ENCODE assay signal across 17 cellular contexts in the genomic region with DNA sequence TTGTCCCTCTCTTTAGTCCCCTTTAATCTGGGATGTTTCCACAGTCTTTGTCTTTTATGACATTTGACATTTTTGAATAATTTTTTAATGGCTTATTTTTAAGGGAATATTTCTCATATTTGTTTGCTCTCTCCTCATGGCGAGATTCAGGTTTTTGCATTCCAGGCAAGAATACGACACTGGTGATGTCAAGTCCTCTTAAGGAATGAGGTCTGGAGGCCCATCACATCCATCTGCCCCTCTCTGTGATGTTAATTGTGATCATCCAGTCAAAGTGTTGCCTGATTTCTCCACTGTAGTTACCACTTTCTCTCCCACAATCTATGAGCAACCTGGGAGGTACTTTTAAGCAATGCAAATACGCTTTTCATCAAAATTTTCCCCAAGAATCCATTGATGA.
DNase-seq lines count a peak whose midpoint lies in the region; ATAC-seq, FAIRE-seq and TF ChIP-seq lines count a peak whose summit lies in the region.
"Had no signal": no experiment of that assay in that cellular context is flagged by ENCODE, and none has a peak within 500 bp of the region (broad histone marks: within the 10 kb centered on the region; RNA-seq: fewer than 3 reads in every experiment).

No MANE protein-coding gene starts in this region.

- CTCF ChIA-PET in H1 (lab: Charles Lee; ENCODE audit: partially characterized antibody), result interaction anchor here (1.8 kb wide), 1 partner anchor 33 kb away, joined by 6 read pairs; no protein-coding TSS in a partner anchor

- H3K56ac ChIP-seq in H1 (replicated peaks; ENCODE audit: insufficient read length, low read depth, low read length), result no peak overlapping the region

- ATAC-seq in GM21717 (IDR thresholded peaks at IDR 0.05; ENCODE audit: unreplicated experiment), result no peak
- ATAC-seq: HCT116 had no signal

- H4K91ac ChIP-seq in H1 (replicated peaks; ENCODE audit: insufficient read length, low read length), result no peak overlapping the region

- no peak overlapping the region for H3K4ac ChIP-seq in H1 (replicated peaks; ENCODE audit: insufficient read length, low read depth, low read length)

- H2AK5ac ChIP-seq in H1 (ENCODE audit: low read depth, low read length), result no peak overlapping the region

- no peaks in the 10 kb centered on the region for H3K27me3 ChIP-seq in H7 (ENCODE audit: control insufficient read depth, insufficient read depth, low read length)
- H3K27me3 ChIP-seq in H1 (replicated peaks in 1 of 4; ENCODE audit: control insufficient read depth in 3 of 4, extremely low read depth in 1 of 4, insufficient read depth in 3 of 4, low read length in 3 of 4), result no peaks in the 10 kb centered on the region
- H3K27me3 ChIP-seq in ovary, result no peaks in the 10 kb centered on the region
- H3K27me3 ChIP-seq: BLaER1 had no signal

- no peak overlapping the region for H3K23ac ChIP-seq in H1 (ENCODE audit: insufficient read length)

- no peak for TF ChIP-seq POLR2A in H1 (IDR thresholded peaks at IDR 0.05; ENCODE audit: control extremely low read depth in 1 of 2, low read depth in 2 of 2, low read length in 2 of 2)
- TF ChIP-seq POLR2A in ovary (IDR thresholded peaks at IDR 0.05), result no peak

- H3K36me3 ChIP-seq in H7 (replicated peaks; ENCODE audit: control insufficient read depth, insufficient read depth, low read length), result no peaks in the 10 kb centered on the region
- H3K36me3 ChIP-seq in H1 (ENCODE audit: control insufficient read depth in 2 of 4, insufficient read depth in 4 of 4, low read length in 3 of 4), result no peaks in the 10 kb centered on the region
- no peaks in the 10 kb centered on the region for H3K36me3 ChIP-seq in ovary
- H3K36me3 ChIP-seq: BLaER1 had no signal

- intact Hi-C loops in ovary (cut with DNase I), result no loop called here

- H3K18ac ChIP-seq in H1 (ENCODE audit: extremely low read depth, low read length), result no peak overlapping the region

- no peak for TF ChIP-seq RAD21 in H1 (IDR thresholded peaks at IDR 0.05 in 1 of 2, conservative IDR thresholded peaks at IDR 0.05 in 1 of 2; ENCODE audit: low read depth in 2 of 2, low read length in 2 of 2)

- no peak overlapping the region for H4K5ac ChIP-seq in H1 (ENCODE audit: insufficient read length, low read depth, low read length)

- peak; percentile 22 for DNase-seq in H7
- DNase-seq in H1 (ENCODE audit: low read depth in 1 of 2, low spot score in 2 of 2), result no peak
- DNase-seq in iPS-NIHi7 (ENCODE audit: extremely low spot score), result peak; percentile 16
- DNase-seq in stimulated activated CD8-positive, alpha-beta memory T cell treated with anti-CD3 and anti-CD28 coated beads, Interleukin-4, amount 100 ng/mL, for 48 hours, result no peak
- no peak for DNase-seq in kidney tubule cell (ENCODE audit: low spot score)
- DNase-seq in ovary, result no peak
- DNase-seq: 8988T; CD4-positive, alpha-beta memory T cell; DMS153; DMS79; GF-D8; HFFc6 had no signal

- FAIRE-seq in H1 (lab: Jason Lieb, UNC), result peak; percentile 84
- FAIRE-seq: H54 had no signal

- H3K4me3 ChIP-seq in H7 (ENCODE audit: insufficient read depth, low read depth, low read length) (no peak overlapping the region), H1 (ENCODE audit: extremely low read depth in 1 of 4, insufficient read depth in 2 of 4, low read depth in 3 of 4, low read length in 4 of 4) (no peak overlapping the region), ovary (no peak overlapping the region)
- H3K4me3 ChIP-seq: BLaER1 had no signal

- no peak overlapping the region for H4K8ac ChIP-seq in H1 (ENCODE audit: extremely low read depth, insufficient read depth, low read length)

- no peak for TF ChIP-seq CTCF in H1 (IDR thresholded peaks at IDR 0.05; ENCODE audit: control extremely low read depth in 1 of 3, insufficient read depth in 1 of 3, low read depth in 1 of 3, low read length in 3 of 3)
- TF ChIP-seq CTCF in ovary (IDR thresholded peaks at IDR 0.05), result no peak

- H2BK20ac ChIP-seq in H1 (ENCODE audit: low read length), result no peak overlapping the region

- no peaks in the 10 kb centered on the region for H4K20me1 ChIP-seq in H1 (replicated peaks in 1 of 2; ENCODE audit: control insufficient read depth in 1 of 2, insufficient read depth in 2 of 2, low read length in 2 of 2)
- H4K20me1 ChIP-seq: BLaER1 had no signal

- H3K4me2 ChIP-seq in H1 (ENCODE audit: insufficient read depth in 1 of 2, low read depth in 2 of 2, low read length in 2 of 2), result no peak overlapping the region
- H3K4me2 ChIP-seq: BLaER1 had no signal

- H3K4me1 ChIP-seq in H1 (replicated peaks in 1 of 4; ENCODE audit: control insufficient read depth in 3 of 4, insufficient read depth in 4 of 4, low read length in 3 of 4), result peaks cover 0 to 3% (median 0%) of the 10 kb centered on the region in 4 experiments; a peak in 1 of 7 replicates
- no peaks in the 10 kb centered on the region for H3K4me1 ChIP-seq in ovary (ENCODE audit: insufficient read depth)

- H3K79me1 ChIP-seq in H1 (ENCODE audit: low read depth, low read length), result no peaks in the 10 kb centered on the region

- WGBS in H1 (ENCODE audit: extremely low coverage in 1 of 2, insufficient coverage in 1 of 2, insufficient read length in 1 of 2, insufficient replicate concordance in 2 of 2, low coverage in 1 of 2, low lambda C conversion rate in 2 of 2, missing lambda C conversion rate in 1 of 2), 2 experiments, result 83% methylated on average over 3 of the region's 3 CpGs; no CpG with 5 or more reads in 1 of the 2 experiments
- WGBS in ovary, 3 donors, result 94 to 96% (median 95%) methylated on average over 3 of the region's 3 CpGs

- H3K23me2 ChIP-seq in H1 (ENCODE audit: low read depth, low read length), result no peaks in the 10 kb centered on the region

- POLR2A ChIA-PET in H1 (lab: Charles Lee; ENCODE audit: partially characterized antibody), result no interaction called here

- no peaks in the 10 kb centered on the region for H3K79me2 ChIP-seq in H1 (ENCODE audit: control insufficient read depth in 1 of 2, insufficient read depth in 2 of 2, low read length in 2 of 2)

- no peak overlapping the region for H3K9ac ChIP-seq in H1 (replicated peaks in 1 of 4; ENCODE audit: extremely low read depth in 1 of 4, low read depth in 3 of 4, low read length in 3 of 4)
- H3K9ac ChIP-seq: BLaER1 had no signal

- no peak overlapping the region for H2BK15ac ChIP-seq in H1 (ENCODE audit: low read length)

- H3K9me3 ChIP-seq in H1 (ENCODE audit: insufficient read depth in 2 of 2, low read depth in 1 of 2, low read length in 1 of 2) (no peaks in the 10 kb centered on the region), ovary (no peaks in the 10 kb centered on the region)
- H3K9me3 ChIP-seq: BLaER1 had no signal

- H2BK5ac ChIP-seq in H1 (ENCODE audit: low read depth, low read length), result no peak overlapping the region

- TF ChIP-seq EP300 in H1 (IDR thresholded peaks at IDR 0.05; ENCODE audit: borderline replicate concordance in 1 of 2, low read depth in 2 of 2, low read length in 2 of 2) (no peak), ovary (IDR thresholded peaks at IDR 0.05) (no peak)

- no peak overlapping the region for H2BK12ac ChIP-seq in H1 (ENCODE audit: low read depth, low read length)

- no peak overlapping the region for H3K14ac ChIP-seq in H1 (ENCODE audit: insufficient read length)

- H2AFZ ChIP-seq in H1 (ENCODE audit: low read length), result no peak overlapping the region

- H3K27ac ChIP-seq in H1 (ENCODE audit: low read depth, low read length) (no peak overlapping the region), ovary (no peak overlapping the region)
- H3K27ac ChIP-seq: BLaER1, HL-60 had no signal

- H2BK120ac ChIP-seq in H1 (replicated peaks; ENCODE audit: low read depth, low read length), result no peak overlapping the region

TF ChIP-seq in H1, 55 proteins besides CTCF, POLR2A, EP300 and RAD21 (continues in another document):
- TF ChIP-seq SP2 (IDR thresholded peaks at IDR 0.05; ENCODE audit: low read length), result no peak
- no peak for TF ChIP-seq MAFK (IDR thresholded peaks at IDR 0.05; ENCODE audit: low read depth, low read length)
- no peak for TF ChIP-seq BRCA1 (IDR thresholded peaks at IDR 0.05; ENCODE audit: low read depth, low read length)
- no peak for TF ChIP-seq CHD2 (IDR thresholded peaks at IDR 0.05; ENCODE audit: low read length)
- peak; percentile 55; the same call in 1 of the 2 replicates for TF ChIP-seq TEAD4 (IDR thresholded peaks at IDR 0.05; ENCODE audit: low read depth, low read length)
- TF ChIP-seq BCL11A (IDR thresholded peaks at IDR 0.05; ENCODE audit: low read depth in 2 of 2, low read length in 2 of 2), result no peak

Comparison
In these comparisons a context has a peak if more than half of its experiments do, and no peak if none do; other contexts are left out.
1. DNase-seq: peak in H7 (single experiment) and iPS-NIHi7 (single experiment); none in H1 (0 of 2), stimulated activated CD8-positive, alpha-beta memory T cell treated with anti-CD3 and anti-CD28 coated beads, Interleukin-4, amount 100 ng/mL, for 48 hours (single experiment), kidney tubule cell (single experiment) and ovary (0 of 5).